35 cellular contexts compared by ENCODE assay signal in genomic region chr12:16914853-16915252, GRCh38.
"Had no signal": no experiment of that assay in that cellular context is flagged by ENCODE, and none has a peak within 500 bp of the region (broad histone marks: within the 10 kb centered on the region; RNA-seq: fewer than 3 reads in every experiment).

No MANE protein-coding gene starts in this region.

- H3K4me3 ChIP-seq: MG63 had no signal

- H3K36me3 ChIP-seq: MG63 had no signal

- H3K27me3 ChIP-seq: MG63 had no signal

- DNase-seq: Karpas-422, Kasumi-1, MG63, MM.1S, MV-4-11, NCI-H1048, NCI-H1092, NCI-H1092 treated with DMSO at 0.1 percent for 48 hours, NCI-H1105, NCI-H1105 treated with DMSO at 0.1 percent for 48 hours, NCI-H1417, NCI-H1417 treated with DMSO at 0.1 percent for 48 hours, NCI-H1436, NCI-H1436 treated with DMSO at 0.1 percent for 48 hours, NCI-H146, NCI-H1694, NCI-H1694 treated with DMSO at 0.1 percent for 48 hours, NCI-H187, NCI-H187 treated with DMSO at 0.1 percent for 48 hours, NCI-H1930, NCI-H2029, NCI-H2029 treated with DMSO at 0.1 percent for 48 hours, NCI-H2081, NCI-H2081 treated with DMSO at 0.1 percent for 48 hours, NCI-H2107, NCI-H2171, NCI-H2171 treated with DMSO at 0.1 percent for 48 hours, NCI-H2227 treated with DMSO at 0.1 percent for 48 hours, NCI-H226, NCI-H345, NCI-H446, NCI-H446 treated with DMSO at 0.1 percent for 48 hours, NCI-H510A, NCI-H510A treated with DMSO at 0.1 percent for 48 hours, NCI-H524 had no signal
